Comparison of ENCODE assay signal across 23 cellular contexts in the genomic region with DNA sequence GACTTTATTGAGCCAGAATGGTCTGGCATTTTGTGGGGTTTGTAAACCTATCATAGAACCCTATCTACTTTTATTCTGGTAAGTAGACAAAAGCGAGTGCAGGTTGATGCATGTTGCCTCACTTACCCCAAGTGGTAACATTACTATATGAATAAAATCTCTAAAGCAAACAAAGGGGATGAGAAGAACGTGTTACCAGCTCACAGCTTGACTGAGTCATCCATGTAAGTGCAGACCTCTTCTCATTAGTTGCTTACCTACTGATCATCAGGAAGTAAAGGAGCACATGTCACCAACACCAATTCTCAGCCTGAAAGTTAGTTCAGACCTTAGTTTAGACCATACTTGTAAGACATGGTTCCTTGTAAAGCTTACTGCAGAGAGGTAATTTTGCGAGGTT.
DNase-seq lines count a peak whose midpoint lies in the region; ATAC-seq and TF ChIP-seq lines count a peak whose summit lies in the region.
"Had no signal": no experiment of that assay in that cellular context is flagged by ENCODE, and none has a peak within 500 bp of the region (broad histone marks: within the 10 kb centered on the region; RNA-seq: fewer than 3 reads in every experiment).

No MANE protein-coding gene starts in this region.

- TF ChIP-seq CTCF in RWPE2 (IDR thresholded peaks at IDR 0.05; ENCODE audit: poor library complexity, severe bottlenecking): no peak

- peak; percentile 71 for ATAC-seq in RWPE2 (ENCODE audit: low read depth)
- ATAC-seq: T-helper 17 cell had no signal

- DNase-seq in NCI-H2081 treated with DMSO at 0.1 percent for 48 hours (lab: John Stamatoyannopoulos, UW) (peak; percentile 0), NCI-H2081 (lab: John Stamatoyannopoulos, UW) (no peak), HT1080 (ENCODE audit: low read depth) (peak; percentile 3), RWPE2 (ENCODE audit: low spot score) (no peak), iris pigment epithelial cell (ENCODE audit: low read depth) (peak; percentile 20), MV-4-11 (lab: John Stamatoyannopoulos, UW) (no peak), NCI-H446 treated with DMSO at 0.1 percent for 48 hours (lab: John Stamatoyannopoulos, UW) (no peak)
- no peak for DNase-seq in activated naive CD4-positive, alpha-beta T cell treated with anti-CD3 and anti-CD28 coated beads, Interleukin-2, amount 50 U/mL, for 16 hours
- DNase-seq: 8988T; Caco-2; CD4-positive, alpha-beta memory T cell; EL; H9; KG1; NCI-H1105; NCI-H1694 treated with DMSO at 0.1 percent for 48 hours; NCI-H226; NCI-H524; SHP77 treated with DMSO at 0.1 percent for 48 hours; SW 1271; T-helper 17 cell had no signal

- peaks cover 7% of the 10 kb centered on the region for H3K4me1 ChIP-seq in RWPE2 (ENCODE audit: insufficient read depth, poor library complexity, severe bottlenecking)
- H3K4me1 ChIP-seq: Caco-2 had no signal

- no peaks in the 10 kb centered on the region for H3K36me3 ChIP-seq in RWPE2 (ENCODE audit: low read depth)
- H3K36me3 ChIP-seq: BLaER1 treated with 17β-estradiol and CSF1 and Interleukin-3, amounts not matched to agents 10 nM and 100 nM had no signal

- no peak overlapping the region for H3K4me3 ChIP-seq in RWPE2 (ENCODE audit: severe bottlenecking)
- H3K4me3 ChIP-seq: BLaER1 treated with 17β-estradiol and CSF1 and Interleukin-3, amounts not matched to agents 10 nM and 100 nM; SK-N-MC had no signal

- no peak overlapping the region for H3K27ac ChIP-seq in RWPE2 (ENCODE audit: poor library complexity, severe bottlenecking)
- H3K27ac ChIP-seq: BLaER1 treated with 17β-estradiol and CSF1 and Interleukin-3, amounts not matched to agents 10 nM and 100 nM; SK-N-MC had no signal

- no peaks in the 10 kb centered on the region for H3K27me3 ChIP-seq in RWPE2 (ENCODE audit: insufficient read depth, poor library complexity, severe bottlenecking)
- H3K27me3 ChIP-seq: BLaER1 treated with 17β-estradiol and CSF1 and Interleukin-3, amounts not matched to agents 10 nM and 100 nM had no signal

- H3K9me3 ChIP-seq in RWPE2 (ENCODE audit: severe bottlenecking): no peaks in the 10 kb centered on the region
- H3K9me3 ChIP-seq: BLaER1 treated with 17β-estradiol and CSF1 and Interleukin-3, amounts not matched to agents 10 nM and 100 nM; Caco-2 had no signal

Comparison
In these comparisons a context has a peak if more than half of its experiments do, and no peak if none do; other contexts are left out.
1. DNase-seq: peak in NCI-H2081 treated with DMSO at 0.1 percent for 48 hours (single experiment), HT1080 (single experiment) and iris pigment epithelial cell (single experiment); none in NCI-H2081 (0 of 2), RWPE2 (single experiment), activated naive CD4-positive, alpha-beta T cell treated with anti-CD3 and anti-CD28 coated beads, Interleukin-2, amount 50 U/mL, for 16 hours (single experiment), MV-4-11 (single experiment) and NCI-H446 treated with DMSO at 0.1 percent for 48 hours (single experiment).